ENCODE assay signal across 9 cellular contexts in the genomic region with DNA sequence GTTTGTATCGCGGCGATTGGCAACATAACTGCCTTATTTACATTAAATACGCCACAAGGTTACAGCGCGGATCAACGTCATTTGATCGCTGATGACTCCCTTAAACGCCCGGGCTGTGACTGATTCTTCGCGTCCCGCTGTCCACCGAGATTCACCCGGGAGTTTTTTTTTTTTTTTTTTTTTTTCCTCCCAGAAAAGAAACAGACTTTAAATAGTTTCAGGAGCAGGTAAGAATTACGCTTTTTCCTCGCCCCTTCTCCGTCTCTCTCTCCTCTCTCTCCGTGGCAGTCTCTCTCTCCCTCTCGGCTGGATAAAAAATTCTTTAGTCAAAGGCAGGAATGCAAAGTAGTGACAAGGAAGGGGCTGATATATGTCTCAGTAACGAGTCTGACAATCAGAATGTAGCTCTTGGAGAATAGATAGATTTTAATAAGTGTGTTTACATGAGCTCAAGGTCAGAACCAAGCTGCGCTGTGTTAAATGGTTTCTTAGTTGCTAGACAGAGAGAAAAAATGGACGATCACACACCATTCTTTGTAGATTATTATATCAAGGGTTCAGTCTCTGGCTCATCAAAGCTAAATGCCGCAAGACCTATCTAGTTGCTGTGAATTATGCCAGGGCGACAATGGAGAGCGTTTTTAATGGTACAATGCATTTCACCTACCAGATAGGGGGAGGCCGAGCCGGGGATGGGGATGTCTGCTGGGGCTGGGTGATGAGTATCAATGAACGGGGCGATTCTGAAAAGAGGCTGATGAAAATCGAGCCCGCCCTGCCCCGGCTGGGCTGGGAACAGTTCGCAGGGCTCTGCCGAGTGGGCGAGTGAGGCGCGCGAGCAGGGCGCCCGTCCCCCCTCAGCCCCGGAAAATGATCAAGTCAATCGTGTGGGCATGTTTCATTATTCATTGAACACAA.
DNase-seq lines count a peak whose midpoint lies in the region; FAIRE-seq and TF ChIP-seq lines count a peak whose summit lies in the region.
"Had no signal": no experiment of that assay in that cellular context is flagged by ENCODE, and none has a peak within 500 bp of the region (broad histone marks: within the 10 kb centered on the region; RNA-seq: fewer than 3 reads in every experiment).

No MANE protein-coding gene starts in this region.

- H3K4me1 ChIP-seq in Peyer's patch = peaks cover 0 to 31% (median 5%) of the 10 kb centered on the region in 4 donors

- peaks cover 0 to 43% of the 10 kb centered on the region in 2 donors for H3K27me3 ChIP-seq in Peyer's patch

- no peak for FAIRE-seq in frontal cortex (lab: Jason Lieb, UNC)

- no peaks in the 10 kb centered on the region for H3K36me3 ChIP-seq in Peyer's patch

- no peak for TF ChIP-seq POLR2A in Peyer's patch (IDR thresholded peaks at IDR 0.05)

- no peak for TF ChIP-seq CTCF in Peyer's patch (IDR thresholded peaks at IDR 0.05)

- peak overlapping the region in 2 of 4 donors; percentile 60 to 79 for H3K27ac ChIP-seq in Peyer's patch
- H3K27ac ChIP-seq: skin epidermis had no signal

- H3K4me3 ChIP-seq in GM08714 (ENCODE audit: low read length) = peak overlapping the region; percentile 48; the same call in 1 of the 2 replicates
- H3K4me3 ChIP-seq in Peyer's patch = peak overlapping the region in 3 of 4 donors; percentile 33 to 74 (median 33)
- H3K4me3 ChIP-seq in skeletal muscle cell (ENCODE audit: low read depth, low read length) = peak overlapping the region; percentile 27

- no peak for DNase-seq in Peyer's patch
- peak; percentile 29 to 54 for DNase-seq in frontal cortex (ENCODE audit: low spot score in 2 of 2)
- DNase-seq in skeletal muscle cell (ENCODE audit: low read depth) = no peak
- DNase-seq in DMS153 treated with DMSO at 0.1 percent for 48 hours (lab: John Stamatoyannopoulos, UW; ENCODE audit: unreplicated experiment) = no peak
- no peak for DNase-seq in NCI-H1092 (lab: John Stamatoyannopoulos, UW)
- DNase-seq in islet precursor cell = no peak
- no peak for DNase-seq in activated CD8-positive, alpha-beta memory T cell treated with anti-CD3 and anti-CD28 coated beads, Interleukin-2, amount 50 U/mL, for 48 hours

- no peaks in the 10 kb centered on the region for H3K9me3 ChIP-seq in Peyer's patch

Comparison
In these comparisons a context has a peak if more than half of its experiments do, and no peak if none do; other contexts are left out.
1. DNase-seq: peak in frontal cortex (2 of 2); none in Peyer's patch (0 of 3), skeletal muscle cell (single experiment), DMS153 treated with DMSO at 0.1 percent for 48 hours (single experiment), NCI-H1092 (single experiment), islet precursor cell (single experiment) and activated CD8-positive, alpha-beta memory T cell treated with anti-CD3 and anti-CD28 coated beads, Interleukin-2, amount 50 U/mL, for 48 hours (single experiment).
2. Peak in every context shown above with its lines, with median percentiles within 50 percentile points of each other: H3K4me3 ChIP-seq.